In the genomic region with DNA sequence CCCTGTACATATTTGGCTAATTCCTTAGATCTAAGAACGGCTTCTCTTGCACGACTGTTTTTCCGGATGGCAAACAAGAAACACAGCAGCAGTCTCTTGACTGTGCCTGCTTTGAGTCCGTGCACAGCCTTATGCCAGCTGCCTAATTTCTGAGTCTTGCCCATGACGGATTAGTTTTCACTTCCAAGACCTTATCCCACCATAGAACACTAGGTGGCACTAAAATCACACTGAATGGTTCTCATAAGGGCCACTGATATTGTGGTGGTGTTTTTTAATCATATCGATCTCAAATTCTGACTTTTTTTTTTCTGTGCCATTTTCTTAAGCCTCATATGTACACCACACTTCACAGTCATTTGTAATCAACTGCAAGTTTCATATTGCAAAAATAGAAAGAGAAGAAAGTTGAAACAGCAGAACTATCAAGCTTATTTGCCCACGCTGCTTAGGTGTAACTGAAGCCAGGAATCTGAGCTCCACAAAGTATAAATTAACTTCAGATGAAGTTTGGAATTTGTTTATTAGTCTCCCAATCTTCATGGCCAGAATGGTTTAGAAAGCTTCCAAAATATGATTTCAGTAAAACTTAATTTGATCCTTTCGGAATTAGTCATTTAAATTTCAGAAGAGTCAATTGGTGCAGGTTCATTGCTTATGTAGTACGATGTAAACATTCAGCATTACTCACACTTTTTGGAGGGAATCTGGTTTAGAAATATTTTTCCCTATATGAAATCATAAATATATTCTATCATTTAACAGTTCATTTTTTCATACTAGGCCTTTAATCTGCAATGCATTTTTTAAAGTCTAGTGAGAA, we compare ENCODE assay signal across 8 cellular contexts. TPM values are rescaled to one million over a fixed set of nuclear protein-coding genes. Genes with fewer than 3 reads are reported as not detected.
A peak's percentile ranks its signal among the peaks of the same experiment; 100 is the strongest.
DNase-seq lines count a peak whose midpoint lies in the region; ATAC-seq, FAIRE-seq and TF ChIP-seq lines count a peak whose summit lies in the region.

No MANE protein-coding gene starts in this region.

- peak; percentile 19 for DNase-seq in activated T-cell treated with anti-CD3 and anti-CD28 coated beads, Interleukin-2, amount 50 U/mL, for 1 hour
- DNase-seq in activated T-cell treated with anti-CD3 and anti-CD28 coated beads for 4 hours, result no peak
- peak; percentile 60 for DNase-seq in NCI-H748 (lab: John Stamatoyannopoulos, UW; ENCODE audit: unreplicated experiment)
- no peak for DNase-seq in stimulated activated effector memory CD8-positive, alpha-beta T cell treated with anti-CD3 and anti-CD28 coated beads, Interleukin-12 subunit alpha, Interleukin-12 subunit beta, amount 100 ng/mL, for 72 hours (ENCODE audit: low spot score in 2 of 2)

- peak; percentile 98 for FAIRE-seq in islet of Langerhans (lab: Jason Lieb, UNC)

- H3K4me1 Mint-ChIP-seq in brain, result peaks cover 25% of the 10 kb centered on the region
- H3K4me1 Mint-ChIP-seq in stimulated activated effector memory CD8-positive, alpha-beta T cell treated with anti-CD3 and anti-CD28 coated beads, Interleukin-12 subunit alpha, Interleukin-12 subunit beta, amount 100 ng/mL, for 72 hours, result no peaks in the 10 kb centered on the region

- ATAC-seq in GM21381 (IDR thresholded peaks at IDR 0.05; ENCODE audit: unreplicated experiment) (peak; percentile 90), HG03520 (IDR thresholded peaks at IDR 0.05; ENCODE audit: unreplicated experiment) (peak; percentile 94)
- peak; percentile 64 for ATAC-seq in stimulated activated effector memory CD8-positive, alpha-beta T cell treated with anti-CD3 and anti-CD28 coated beads, Interleukin-12 subunit alpha, Interleukin-12 subunit beta, amount 100 ng/mL, for 72 hours

- H3K4me3 Mint-ChIP-seq in brain, result peak overlapping the region; percentile 27 to 80 (median 63)
- no peak overlapping the region for H3K4me3 Mint-ChIP-seq in stimulated activated effector memory CD8-positive, alpha-beta T cell treated with anti-CD3 and anti-CD28 coated beads, Interleukin-12 subunit alpha, Interleukin-12 subunit beta, amount 100 ng/mL, for 72 hours

- peak; percentile 82 to 91 for TF ChIP-seq CTCF in brain (conservative IDR thresholded peaks at IDR 0.05)

- H3K9me3 Mint-ChIP-seq in brain, result peaks cover 0 to 4% (median 3%) of the 10 kb centered on the region in 5 experiments
- H3K9me3 Mint-ChIP-seq in stimulated activated effector memory CD8-positive, alpha-beta T cell treated with anti-CD3 and anti-CD28 coated beads, Interleukin-12 subunit alpha, Interleukin-12 subunit beta, amount 100 ng/mL, for 72 hours, result peaks cover 3% of the 10 kb centered on the region

- no peaks in the 10 kb centered on the region for H3K27me3 Mint-ChIP-seq in brain

- H3K27ac Mint-ChIP-seq in brain, result peak overlapping the region in 4 of 5 experiments; percentile 18 to 78 (median 40)
- H3K27ac Mint-ChIP-seq in stimulated activated effector memory CD8-positive, alpha-beta T cell treated with anti-CD3 and anti-CD28 coated beads, Interleukin-12 subunit alpha, Interleukin-12 subunit beta, amount 100 ng/mL, for 72 hours, result no peak overlapping the region

- H3K36me3 Mint-ChIP-seq in brain, result no peaks in the 10 kb centered on the region
- H3K36me3 Mint-ChIP-seq in stimulated activated effector memory CD8-positive, alpha-beta T cell treated with anti-CD3 and anti-CD28 coated beads, Interleukin-12 subunit alpha, Interleukin-12 subunit beta, amount 100 ng/mL, for 72 hours, result no peaks in the 10 kb centered on the region

RNA-seq across cellular contexts. Expression of a gene that starts 45.5 kb away (rescaled TPM):
- 0.08 TPM for polyA plus RNA-seq in brain (ENCODE audit: insufficient read depth, low read depth, low replicate concordance)

Comparison
In these comparisons a context has a peak if more than half of its experiments do, and no peak if none do; other contexts are left out.
1. DNase-seq: peak in activated T-cell treated with anti-CD3 and anti-CD28 coated beads, Interleukin-2, amount 50 U/mL, for 1 hour (single experiment) and NCI-H748 (single experiment); none in activated T-cell treated with anti-CD3 and anti-CD28 coated beads for 4 hours (single experiment) and stimulated activated effector memory CD8-positive, alpha-beta T cell treated with anti-CD3 and anti-CD28 coated beads, Interleukin-12 subunit alpha, Interleukin-12 subunit beta, amount 100 ng/mL, for 72 hours (0 of 2).
2. Peak in every context shown above with its lines, with median percentiles within 50 percentile points of each other: ATAC-seq.